Comparison of ENCODE assay signal across 10 cellular contexts in genomic region chrX:24153175-24153795, GRCh38. TPM values are rescaled to one million over a fixed set of nuclear protein-coding genes. Genes with fewer than 3 reads are reported as not detected.
A peak's percentile ranks its signal among the peaks of the same experiment; 100 is the strongest.
DNase-seq lines count a peak whose midpoint lies in the region; ATAC-seq, FAIRE-seq and TF ChIP-seq lines count a peak whose summit lies in the region.
"Had no signal": no experiment of that assay in that cellular context is flagged by ENCODE, and none has a peak within 500 bp of the region (broad histone marks: within the 10 kb centered on the region; RNA-seq: fewer than 3 reads in every experiment).

No MANE protein-coding gene starts in this region.

- peaks cover 30% of the 10 kb centered on the region for H3K4me1 ChIP-seq in endothelial cell of umbilical vein (ENCODE audit: control insufficient read depth, extremely low read depth, insufficient read depth, low read length)

- CTCF ChIA-PET in RWPE1 (lab: Yijun Ruan, JAX) (no interaction called here), endothelial cell of umbilical vein (lab: Charles Lee) (no interaction called here)

- H3K9me1 ChIP-seq in endothelial cell of umbilical vein (replicated peaks; ENCODE audit: control insufficient read depth, extremely low read depth, insufficient read depth, low read length) = no peaks in the 10 kb centered on the region

- no peak overlapping the region for H2AFZ ChIP-seq in endothelial cell of umbilical vein (ENCODE audit: low read depth, low read length)

- peaks cover 79% of the 10 kb centered on the region for H3K79me2 ChIP-seq in endothelial cell of umbilical vein (ENCODE audit: control insufficient read depth, insufficient read depth, low read length)

- H3K36me3 Mint-ChIP-seq in stimulated activated memory B cell treated with anti-CD40 and anti-IgM and Interleukin-4, amounts not matched to agents 10 μg/mL and 1 μg/mL and 100 μg/mL, for 72 hours = peaks cover 11% of the 10 kb centered on the region

- peak overlapping the region; percentile 72 for H3K4me2 ChIP-seq in endothelial cell of umbilical vein (ENCODE audit: insufficient read depth, low read length)

- H3K4me1 Mint-ChIP-seq in stimulated activated memory B cell treated with anti-CD40 and anti-IgM and Interleukin-4, amounts not matched to agents 10 μg/mL and 1 μg/mL and 100 μg/mL, for 72 hours = peaks cover 46% of the 10 kb centered on the region

- ATAC-seq in stimulated activated memory B cell treated with anti-CD40 and anti-IgM and Interleukin-4, amounts not matched to agents 10 μg/mL and 1 μg/mL and 100 μg/mL, for 72 hours = no peak
- no peak for ATAC-seq in GM18868 (IDR thresholded peaks at IDR 0.05; ENCODE audit: unreplicated experiment)

- no peaks in the 10 kb centered on the region for H3K27me3 ChIP-seq in endothelial cell of umbilical vein (ENCODE audit: control insufficient read depth in 2 of 2, insufficient read depth in 2 of 2, low read length in 2 of 2)
- H3K27me3 ChIP-seq: brain microvascular endothelial cell had no signal

- H4K20me1 ChIP-seq in endothelial cell of umbilical vein (replicated peaks; ENCODE audit: control insufficient read depth, extremely low read depth, insufficient read depth, low read length) = peaks cover 4% of the 10 kb centered on the region

- no peaks in the 10 kb centered on the region for H3K27me3 Mint-ChIP-seq in stimulated activated memory B cell treated with anti-CD40 and anti-IgM and Interleukin-4, amounts not matched to agents 10 μg/mL and 1 μg/mL and 100 μg/mL, for 72 hours

- POLR2A ChIA-PET in RWPE1 (lab: Yijun Ruan, JAX; ENCODE audit: low non-redundant PET) (no interaction called here), endothelial cell of umbilical vein (lab: Charles Lee) (no interaction called here)

- no TSS peak for BruUV-seq in endothelial cell of umbilical vein (replicated peaks; lab: Mats Ljungman, UMichigan)

- no peak for FAIRE-seq in endothelial cell of umbilical vein (lab: Jason Lieb, UNC)

- no peak for TF ChIP-seq POLR2A in endothelial cell of umbilical vein (IDR thresholded peaks at IDR 0.05; ENCODE audit: low read depth, low read length)

- H3K27ac ChIP-seq in RWPE1 (peak overlapping the region; percentile 67), endothelial cell of umbilical vein (ENCODE audit: insufficient read depth, low read depth, low read length) (no peak overlapping the region)
- H3K27ac ChIP-seq: brain microvascular endothelial cell, KMS-11 had no signal

- no peaks in the 10 kb centered on the region for H3K36me3 ChIP-seq in endothelial cell of umbilical vein (ENCODE audit: control insufficient read depth in 2 of 2, extremely low read depth in 1 of 2, insufficient read depth in 2 of 2, low read length in 2 of 2)
- H3K36me3 ChIP-seq: brain microvascular endothelial cell had no signal

- H3K9me3 Mint-ChIP-seq in stimulated activated memory B cell treated with anti-CD40 and anti-IgM and Interleukin-4, amounts not matched to agents 10 μg/mL and 1 μg/mL and 100 μg/mL, for 72 hours = no peaks in the 10 kb centered on the region

- H3K9ac ChIP-seq in endothelial cell of umbilical vein (replicated peaks; ENCODE audit: extremely low read depth, insufficient read depth, low read length) = no peak overlapping the region
- H3K9ac ChIP-seq: KMS-11 had no signal

- H3K4me3 Mint-ChIP-seq in stimulated activated memory B cell treated with anti-CD40 and anti-IgM and Interleukin-4, amounts not matched to agents 10 μg/mL and 1 μg/mL and 100 μg/mL, for 72 hours = peak overlapping the region; percentile 73

- H3K9me3 ChIP-seq in endothelial cell of umbilical vein (replicated peaks; ENCODE audit: control insufficient read depth, insufficient read depth, low read length) = no peaks in the 10 kb centered on the region

- H3K27ac Mint-ChIP-seq in stimulated activated memory B cell treated with anti-CD40 and anti-IgM and Interleukin-4, amounts not matched to agents 10 μg/mL and 1 μg/mL and 100 μg/mL, for 72 hours = peak overlapping the region; percentile 69

- no peak for TF ChIP-seq CTCF in RWPE1 (conservative IDR thresholded peaks at IDR 0.05; ENCODE audit: low read depth)
- TF ChIP-seq CTCF in endothelial cell of umbilical vein (IDR thresholded peaks at IDR 0.05; ENCODE audit: extremely low read depth in 1 of 2, insufficient read depth in 1 of 2, low read depth in 1 of 2, low read length in 2 of 2) = no peak

- DNase-seq in activated T-cell treated with anti-CD3 and anti-CD28 coated beads for 24 hours (ENCODE audit: low read depth) = peak; percentile 1
- no peak for DNase-seq in activated T-cell treated with anti-CD3 and anti-CD28 coated beads, Interleukin-2, amount 50 U/mL, for 48 hours
- DNase-seq in RWPE1 (ENCODE audit: low spot score) = peak; percentile 1
- DNase-seq in endothelial cell of umbilical vein (ENCODE audit: low read depth, low spot score) = peak; percentile 6
- DNase-seq in NCI-H146 treated with DMSO at 0.1 percent for 48 hours (lab: John Stamatoyannopoulos, UW; ENCODE audit: unreplicated experiment) = no peak
- DNase-seq in NCI-H1105 treated with DMSO at 0.1 percent for 48 hours (lab: John Stamatoyannopoulos, UW) = no peak
- DNase-seq: brain microvascular endothelial cell had no signal

- no peak overlapping the region for H3K4me3 ChIP-seq in endothelial cell of umbilical vein (replicated peaks in 1 of 3; ENCODE audit: insufficient read depth in 1 of 3, low read depth in 1 of 3, low read length in 3 of 3)

- intact Hi-C loops in endothelial cell of umbilical vein (cut with micrococcal nuclease) = loop anchor here (10.0 kb wide), 1 partner anchor 248 kb away; the partner anchor contains the start of genes APOO and CXorf58

- dilution Hi-C loops in endothelial cell of umbilical vein (cut with MboI; ENCODE audit: extremely low pct_ligation_motif_present, low sequenced_read_pairs) = no loop called here

TF ChIP-seq in endothelial cell of umbilical vein, 7 proteins besides CTCF, POLR2A, EP300 and RAD21:
- TF ChIP-seq GATA2 (IDR thresholded peaks at IDR 0.05; ENCODE audit: insufficient read depth, insufficient read length, low read depth, low read length) = peak; percentile 50
- TF ChIP-seq, protein P1, sequence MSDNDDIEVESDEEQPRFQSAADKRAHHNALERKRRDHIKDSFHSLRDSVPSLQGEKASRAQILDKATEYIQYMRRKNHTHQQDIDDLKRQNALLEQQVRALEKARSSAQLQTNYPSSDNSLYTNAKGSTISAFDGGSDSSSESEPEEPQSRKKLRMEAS (IDR thresholded peaks at IDR 0.05; ENCODE audit: insufficient read depth, insufficient read length) = no peak
TF ChIP-seq in endothelial cell of umbilical vein: peak in this region for 1.

RNA-seq across cellular contexts. Expression of gene ZFX, which starts 3.8 kb away (rescaled TPM):
- total RNA-seq in endothelial cell of umbilical vein = 32.1 and 34.1 TPM in 2 replicates
- 6.0 and 11.4 TPM in 2 replicates for polyA plus RNA-seq in endothelial cell of umbilical vein
- 9.0 and 9.6 TPM in 2 replicates for polyA plus RNA-seq in endothelial cell of umbilical vein (2011; cell fraction: cytosol; rRNA removed)
- polyA plus RNA-seq in endothelial cell of umbilical vein (2011; cell fraction: nucleus; rRNA removed) = 28.2 and 30.6 TPM in 2 replicates
- polyA plus RNA-seq in endothelial cell of umbilical vein (2012) = 14.8 TPM in 2 replicates
- 53.9 and 59.0 TPM in 2 replicates for polyA minus RNA-seq in endothelial cell of umbilical vein
- 63.0 TPM for polyA minus RNA-seq in endothelial cell of umbilical vein (2011; cell fraction: cytosol; rRNA and poly(A)+ RNA removed)
- 60.4 and 61.5 TPM in 2 replicates for polyA minus RNA-seq in endothelial cell of umbilical vein (2011; cell fraction: nucleus; rRNA and poly(A)+ RNA removed)

Comparison
In these comparisons a context has a peak if more than half of its experiments do, and no peak if none do; other contexts are left out.
1. DNase-seq: peak in activated T-cell treated with anti-CD3 and anti-CD28 coated beads for 24 hours (single experiment), RWPE1 (single experiment) and endothelial cell of umbilical vein (single experiment); none in activated T-cell treated with anti-CD3 and anti-CD28 coated beads, Interleukin-2, amount 50 U/mL, for 48 hours (0 of 2), NCI-H146 treated with DMSO at 0.1 percent for 48 hours (single experiment) and NCI-H1105 treated with DMSO at 0.1 percent for 48 hours (single experiment).